20 cellular contexts compared by ENCODE assay signal in the genomic region with DNA sequence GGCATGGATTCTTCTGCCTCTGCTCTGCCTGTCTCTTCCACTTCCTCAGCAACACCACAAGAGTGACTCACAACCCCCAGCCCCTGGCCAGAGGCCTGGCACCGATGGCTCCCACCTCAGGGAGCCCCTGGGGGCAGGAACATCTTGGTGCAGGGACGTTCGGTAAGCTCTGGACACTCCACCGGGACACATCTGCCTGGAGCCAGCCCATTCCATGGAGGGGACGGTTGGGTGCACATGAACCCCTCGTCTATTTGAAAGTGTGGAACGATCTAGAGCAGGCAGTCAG.
DNase-seq lines count a peak whose midpoint lies in the region; ATAC-seq and TF ChIP-seq lines count a peak whose summit lies in the region.
"Had no signal": no experiment of that assay in that cellular context is flagged by ENCODE, and none has a peak within 500 bp of the region (broad histone marks: within the 10 kb centered on the region; RNA-seq: fewer than 3 reads in every experiment).

No MANE protein-coding gene starts in this region.

- H3K4me2 ChIP-seq in mesenchymal stem cell (ENCODE audit: low read length, poor library complexity, severe bottlenecking): no peak overlapping the region

- peaks cover 6% of the 10 kb centered on the region for H3K9me3 ChIP-seq in mesenchymal stem cell (ENCODE audit: control insufficient read depth, low read length)
- H3K9me3 ChIP-seq: gastrocnemius medialis, transverse colon had no signal

- no peak overlapping the region for H3K9ac ChIP-seq in mesenchymal stem cell (ENCODE audit: low read length)

- no peak overlapping the region for H2AFZ ChIP-seq in mesenchymal stem cell (ENCODE audit: low read depth, low read length)

- H2BK5ac ChIP-seq in mesenchymal stem cell (ENCODE audit: low read depth, low read length, poor library complexity, severe bottlenecking): no peak overlapping the region

- no peaks in the 10 kb centered on the region for H3K9me3 Mint-ChIP-seq in natural killer cell
- peaks cover 6% of the 10 kb centered on the region for H3K9me3 Mint-ChIP-seq in natural killer cell treated with Interleukin-12 subunit alpha and Interleukin-12 subunit beta and Interleukin-15 and Interleukin-18, amount 100 ng/mL, for 72 hours
- H3K9me3 Mint-ChIP-seq: activated naive CD4-positive, alpha-beta T cell treated with anti-CD3 and anti-CD28 coated beads, Interleukin-2, amount 50 U/mL, for 24 hours had no signal

- no peaks in the 10 kb centered on the region for H3K4me1 ChIP-seq in mesenchymal stem cell (ENCODE audit: control insufficient read depth, insufficient read depth, low read depth, low read length)
- H3K4me1 ChIP-seq: gastrocnemius medialis, transverse colon had no signal

- H3K79me1 ChIP-seq in mesenchymal stem cell (replicated peaks; ENCODE audit: low read length, poor library complexity, severe bottlenecking): no peaks in the 10 kb centered on the region

- peak overlapping the region; percentile 52 for H2BK15ac ChIP-seq in mesenchymal stem cell (ENCODE audit: low read depth, poor library complexity, severe bottlenecking)

- H3K4me3 Mint-ChIP-seq in natural killer cell: no peak overlapping the region
- no peak overlapping the region for H3K4me3 Mint-ChIP-seq in natural killer cell treated with Interleukin-12 subunit alpha and Interleukin-12 subunit beta and Interleukin-15 and Interleukin-18, amount 100 ng/mL, for 72 hours
- H3K4me3 Mint-ChIP-seq: activated naive CD4-positive, alpha-beta T cell treated with anti-CD3 and anti-CD28 coated beads, Interleukin-2, amount 50 U/mL, for 24 hours; activated T-cell treated with anti-CD3 and anti-CD28 coated beads, Interleukin-2, amount 50 U/mL, for 24 hours; brain; CD8-positive, alpha-beta T cell; stimulated activated effector memory CD8-positive, alpha-beta T cell treated with anti-CD3 and anti-CD28 coated beads, Interleukin-12 subunit alpha, Interleukin-12 subunit beta, amount 100 ng/mL, for 72 hours had no signal

- no peak overlapping the region for H2BK12ac ChIP-seq in mesenchymal stem cell (ENCODE audit: low read length in 2 of 2)

- DNase-seq in natural killer cell: peak; percentile 14
- DNase-seq in natural killer cell treated with Interleukin-12 subunit alpha and Interleukin-12 subunit beta and Interleukin-15 and Interleukin-18, amount 100 ng/mL, for 72 hours (ENCODE audit: low spot score): no peak
- DNase-seq in RPMI7951 (ENCODE audit: low read depth): peak; percentile 90
- no peak for DNase-seq in mesenchymal stem cell
- no peak for DNase-seq in superior temporal gyrus (ENCODE audit: extremely low spot score)
- no peak for DNase-seq in NCI-H82 treated with DMSO at 0.1 percent for 48 hours (lab: John Stamatoyannopoulos, UW; ENCODE audit: unreplicated experiment)
- DNase-seq: activated CD4-positive, alpha-beta T cell treated with anti-CD3 and anti-CD28 coated beads for 48 hours; activated T-cell treated with anti-CD3 and anti-CD28 coated beads, Interleukin-2, amount 50 U/mL, for 24 hours; DMS79; gastrocnemius medialis; left ventricle myocardium superior; NCI-H1930; NCI-H446 treated with DMSO at 0.1 percent for 48 hours; transverse colon had no signal

- ATAC-seq in natural killer cell (peak in 1 of 3 donors; percentile 29), GM18517 (IDR thresholded peaks at IDR 0.05; ENCODE audit: unreplicated experiment) (no peak), GM21423 (IDR thresholded peaks at IDR 0.05; ENCODE audit: unreplicated experiment) (no peak)
- ATAC-seq in natural killer cell treated with Interleukin-12 subunit alpha and Interleukin-12 subunit beta and Interleukin-15 and Interleukin-18, amount 100 ng/mL, for 72 hours: no peak
- ATAC-seq: CD8-positive, alpha-beta T cell; gastrocnemius medialis; left ventricle myocardium superior; stimulated activated effector memory CD8-positive, alpha-beta T cell treated with anti-CD3 and anti-CD28 coated beads, Interleukin-12 subunit alpha, Interleukin-12 subunit beta, amount 100 ng/mL, for 72 hours had no signal

- TF ChIP-seq CTCF in natural killer cell (IDR thresholded peaks at IDR 0.05): no peak

- no peak overlapping the region for H3K27ac Mint-ChIP-seq in natural killer cell
- no peak overlapping the region for H3K27ac Mint-ChIP-seq in natural killer cell treated with Interleukin-12 subunit alpha and Interleukin-12 subunit beta and Interleukin-15 and Interleukin-18, amount 100 ng/mL, for 72 hours
- H3K27ac Mint-ChIP-seq: activated naive CD4-positive, alpha-beta T cell treated with anti-CD3 and anti-CD28 coated beads, Interleukin-2, amount 50 U/mL, for 24 hours; activated T-cell treated with anti-CD3 and anti-CD28 coated beads, Interleukin-2, amount 50 U/mL, for 24 hours; brain; CD8-positive, alpha-beta T cell; stimulated activated effector memory CD8-positive, alpha-beta T cell treated with anti-CD3 and anti-CD28 coated beads, Interleukin-12 subunit alpha, Interleukin-12 subunit beta, amount 100 ng/mL, for 72 hours had no signal

- no peak overlapping the region for H4K91ac ChIP-seq in mesenchymal stem cell (ENCODE audit: low read length)

- H3K14ac ChIP-seq in mesenchymal stem cell (ENCODE audit: low read length in 2 of 2): no peak overlapping the region

- WGBS in mesenchymal stem cell: 74% methylated on average over 7 of the region's 7 CpGs

- H3K18ac ChIP-seq in mesenchymal stem cell (ENCODE audit: low read depth in 1 of 2, low read length in 2 of 2): no peak overlapping the region

- no peaks in the 10 kb centered on the region for H3K36me3 ChIP-seq in mesenchymal stem cell (ENCODE audit: control insufficient read depth in 1 of 2, insufficient read depth in 2 of 2, low read depth in 1 of 2, low read length in 2 of 2)
- H3K36me3 ChIP-seq: gastrocnemius medialis, transverse colon had no signal

- no peak overlapping the region for H2AK5ac ChIP-seq in mesenchymal stem cell (ENCODE audit: low read length, severe bottlenecking)

- no peak overlapping the region for H3K4ac ChIP-seq in mesenchymal stem cell (ENCODE audit: low read depth in 1 of 2, low read length in 2 of 2)

- H2BK120ac ChIP-seq in mesenchymal stem cell (ENCODE audit: low read depth, low read length): no peak overlapping the region

- no peak overlapping the region for H3K23ac ChIP-seq in mesenchymal stem cell (ENCODE audit: low read length in 2 of 2)

- no peak overlapping the region for H3K4me3 ChIP-seq in mesenchymal stem cell (ENCODE audit: insufficient read depth in 1 of 2, low read depth in 1 of 2, low read length in 2 of 2)
- H3K4me3 ChIP-seq: gastrocnemius medialis, transverse colon had no signal

- H4K8ac ChIP-seq in mesenchymal stem cell (ENCODE audit: low read length): no peak overlapping the region

- peaks cover 0 to 4% of the 10 kb centered on the region in 2 donors for H3K4me1 Mint-ChIP-seq in natural killer cell
- peaks cover 0 to 6% of the 10 kb centered on the region in 2 donors for H3K4me1 Mint-ChIP-seq in natural killer cell treated with Interleukin-12 subunit alpha and Interleukin-12 subunit beta and Interleukin-15 and Interleukin-18, amount 100 ng/mL, for 72 hours (ENCODE audit: low read depth in 2 of 2)
- H3K4me1 Mint-ChIP-seq: activated naive CD4-positive, alpha-beta T cell treated with anti-CD3 and anti-CD28 coated beads, Interleukin-2, amount 50 U/mL, for 24 hours; brain had no signal

- peaks cover 4 to 14% of the 10 kb centered on the region in 2 donors for H3K27me3 Mint-ChIP-seq in natural killer cell (ENCODE audit: low read depth in 2 of 2)
- peaks cover 0 to 10% of the 10 kb centered on the region in 2 donors for H3K27me3 Mint-ChIP-seq in natural killer cell treated with Interleukin-12 subunit alpha and Interleukin-12 subunit beta and Interleukin-15 and Interleukin-18, amount 100 ng/mL, for 72 hours
- H3K27me3 Mint-ChIP-seq: activated naive CD4-positive, alpha-beta T cell treated with anti-CD3 and anti-CD28 coated beads, Interleukin-2, amount 50 U/mL, for 24 hours had no signal

- peaks cover 5% of the 10 kb centered on the region for H3K36me3 Mint-ChIP-seq in natural killer cell
- H3K36me3 Mint-ChIP-seq in natural killer cell treated with Interleukin-12 subunit alpha and Interleukin-12 subunit beta and Interleukin-15 and Interleukin-18, amount 100 ng/mL, for 72 hours: peaks cover 8% of the 10 kb centered on the region
- H3K36me3 Mint-ChIP-seq: stimulated activated effector memory CD8-positive, alpha-beta T cell treated with anti-CD3 and anti-CD28 coated beads, Interleukin-12 subunit alpha, Interleukin-12 subunit beta, amount 100 ng/mL, for 72 hours had no signal

- intact Hi-C loops in natural killer cell (cut with micrococcal nuclease): no loop called here

- no peak overlapping the region for H3K27ac ChIP-seq in mesenchymal stem cell (ENCODE audit: low read length, poor library complexity, severe bottlenecking)
- H3K27ac ChIP-seq: gastrocnemius medialis, transverse colon had no signal

- no peaks in the 10 kb centered on the region for H3K27me3 ChIP-seq in mesenchymal stem cell (ENCODE audit: control insufficient read depth in 1 of 2, insufficient read depth in 1 of 2, low read length in 2 of 2)
- H3K27me3 ChIP-seq: gastrocnemius medialis, transverse colon had no signal

Comparison
In these comparisons a context has a peak if more than half of its experiments do, and no peak if none do; other contexts are left out.
1. DNase-seq: peak in natural killer cell (single experiment) and RPMI7951 (single experiment); none in natural killer cell treated with Interleukin-12 subunit alpha and Interleukin-12 subunit beta and Interleukin-15 and Interleukin-18, amount 100 ng/mL, for 72 hours (single experiment), mesenchymal stem cell (single experiment), superior temporal gyrus (single experiment) and NCI-H82 treated with DMSO at 0.1 percent for 48 hours (single experiment).